ENCODE assay signal across 33 cellular contexts in the genomic region with DNA sequence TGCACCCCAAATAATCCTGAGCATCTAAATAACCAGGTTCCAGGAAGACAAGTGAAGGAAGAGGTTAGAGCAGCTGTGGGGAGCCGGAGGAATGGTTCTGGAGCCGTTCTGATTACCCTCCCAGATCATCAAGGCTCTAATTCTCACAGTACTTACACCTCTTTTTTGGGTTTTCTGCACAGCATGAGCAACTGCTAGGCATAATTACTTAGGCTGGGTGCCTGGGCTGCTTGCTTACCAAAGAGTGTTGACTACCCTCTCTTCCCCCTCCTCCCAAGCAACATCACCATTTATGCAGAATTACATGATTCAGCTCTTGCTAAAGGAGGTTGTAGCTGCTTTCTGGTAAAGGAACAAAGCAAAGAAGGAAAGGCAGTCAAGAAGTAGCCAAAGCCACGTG.
"Had no signal": no experiment of that assay in that cellular context is flagged by ENCODE, and none has a peak within 500 bp of the region (broad histone marks: within the 10 kb centered on the region; RNA-seq: fewer than 3 reads in every experiment).

No MANE protein-coding gene starts in this region.

- H3K27ac Mint-ChIP-seq: activated CD4-positive, alpha-beta memory T cell treated with anti-CD3 and anti-CD28 coated beads for 36 hours; activated CD4-positive, alpha-beta T cell treated with anti-CD3 and anti-CD28 coated beads for 36 hours; activated CD4-positive, alpha-beta T cell treated with anti-CD3 and anti-CD28 coated beads, Interleukin-2, amount 10 ng/mL, durations not matched to agents 7 days and 5 days; activated naive CD4-positive, alpha-beta T cell treated with anti-CD3 and anti-CD28 coated beads for 36 hours; activated naive CD8-positive, alpha-beta T cell; activated T-helper 1 cell treated with anti-CD3 and anti-CD28 coated beads, Interleukin-12 subunit alpha, Interleukin-12 subunit beta, Interleukin-2, Interleukin-4 antibody, amounts not matched to agents 30 ng/mL and 10 ng/mL and 1 ng/mL, durations not matched to agents 14 hours and 24 hours and 36 hours; T-helper 1 cell treated with Interleukin-12 subunit alpha and Interleukin-12 subunit beta and Interleukin-4 antibody, amounts not matched to agents 30 μg/mL and 1 μg/mL, for 36 hours; T-helper 2 cell treated with Interferon-gamma antibody and Interleukin-4, amounts not matched to agents 5 μg/mL and 100 μg/mL, for 36 hours; WTC11 had no signal

- H3K4me3 Mint-ChIP-seq: activated CD4-positive, alpha-beta memory T cell treated with anti-CD3 and anti-CD28 coated beads for 36 hours; activated CD4-positive, alpha-beta T cell treated with anti-CD3 and anti-CD28 coated beads for 36 hours; activated CD4-positive, alpha-beta T cell treated with anti-CD3 and anti-CD28 coated beads, Interleukin-2, amount 10 ng/mL, durations not matched to agents 7 days and 5 days; activated naive CD4-positive, alpha-beta T cell treated with anti-CD3 and anti-CD28 coated beads for 36 hours; activated naive CD8-positive, alpha-beta T cell; activated T-cell treated with anti-CD3 and anti-CD28 coated beads, Interleukin-2, amount 50 U/mL, for 4 hours; activated T-helper 1 cell treated with anti-CD3 and anti-CD28 coated beads, Interleukin-12 subunit alpha, Interleukin-12 subunit beta, Interleukin-2, Interleukin-4 antibody, amounts not matched to agents 30 ng/mL and 10 ng/mL and 1 ng/mL, durations not matched to agents 14 hours and 24 hours and 36 hours; central memory CD8-positive, alpha-beta T cell; T-helper 1 cell treated with Interleukin-12 subunit alpha and Interleukin-12 subunit beta and Interleukin-4 antibody, amounts not matched to agents 30 μg/mL and 1 μg/mL, for 36 hours; T-helper 2 cell treated with Interferon-gamma antibody and Interleukin-4, amounts not matched to agents 5 μg/mL and 100 μg/mL, for 36 hours; WTC11 had no signal

- H3K36me3 Mint-ChIP-seq: activated CD4-positive, alpha-beta memory T cell treated with anti-CD3 and anti-CD28 coated beads for 36 hours; activated naive CD8-positive, alpha-beta T cell; WTC11 had no signal

- ATAC-seq: activated CD4-positive, alpha-beta T cell treated with anti-CD3 and anti-CD28 coated beads for 36 hours; activated CD4-positive, CD25-positive, alpha-beta regulatory T cell treated with anti-CD3 and anti-CD28 coated beads, Interleukin-2, amount 50 U/mL, for 24 hours; activated T-cell treated with anti-CD3 and anti-CD28 coated beads, Interleukin-2, amount 50 U/mL, for 4 hours; PC-3; WTC11 had no signal

- H3K4me1 ChIP-seq: Peyer's patch, SJSA1 had no signal

- H3K4me3 ChIP-seq: Peyer's patch, SJSA1 had no signal

- H3K27me3 ChIP-seq: brain microvascular endothelial cell, Peyer's patch, SJSA1 had no signal

- DNase-seq: activated CD4-positive, alpha-beta memory T cell treated with anti-CD3 and anti-CD28 coated beads for 36 hours; activated CD4-positive, alpha-beta T cell treated with anti-CD3 and anti-CD28 coated beads for 36 hours; activated CD4-positive, alpha-beta T cell treated with anti-CD3 and anti-CD28 coated beads, Interleukin-2, amount 10 ng/mL, durations not matched to agents 7 days and 5 days; activated CD8-positive, alpha-beta memory T cell treated with anti-CD3 and anti-CD28 coated beads, Interleukin-2, amount 50 U/mL, for 4 hours; activated gamma-delta T cell treated with Interleukin-2 at 50 U/mL for 16 hours; activated naive CD4-positive, alpha-beta T cell treated with anti-CD3 and anti-CD28 coated beads for 36 hours; activated T-cell treated with anti-CD3 and anti-CD28 coated beads for 4 hours; activated T-cell treated with anti-CD3 and anti-CD28 coated beads, Interleukin-2, amount 50 U/mL, for 4 hours; amniotic stem cell; aorta; brain microvascular endothelial cell; NCI-H1092 treated with DMSO at 0.1 percent for 48 hours; NCI-H146; NCI-H187; NCI-H2029 treated with DMSO at 0.1 percent for 48 hours; NCI-H2171 treated with DMSO at 0.1 percent for 48 hours; NCI-H345; NCI-H524 treated with DMSO at 0.1 percent for 48 hours; NCI-H748 treated with DMSO at 0.1 percent for 48 hours; NK-92 treated with Interleukin-12 subunit alpha and Interleukin-12 subunit beta, amount 100 ng/mL, for 24 hours; PC-3; Peyer's patch; RPMI8226; SHP77 treated with DMSO at 0.1 percent for 48 hours; SK-N-SH had no signal

- H3K27me3 Mint-ChIP-seq: activated naive CD8-positive, alpha-beta T cell had no signal

- H3K27ac ChIP-seq: brain microvascular endothelial cell, Peyer's patch, SJSA1 had no signal

- H3K36me3 ChIP-seq: brain microvascular endothelial cell, Peyer's patch, SJSA1 had no signal

- H3K4me1 Mint-ChIP-seq: activated CD4-positive, alpha-beta T cell treated with anti-CD3 and anti-CD28 coated beads for 36 hours; activated CD4-positive, alpha-beta T cell treated with anti-CD3 and anti-CD28 coated beads, Interleukin-2, amount 10 ng/mL, durations not matched to agents 7 days and 5 days; central memory CD8-positive, alpha-beta T cell had no signal

- H3K9me3 Mint-ChIP-seq: activated CD4-positive, alpha-beta memory T cell treated with anti-CD3 and anti-CD28 coated beads for 36 hours; activated CD4-positive, alpha-beta T cell treated with anti-CD3 and anti-CD28 coated beads, Interleukin-2, amount 10 ng/mL, durations not matched to agents 7 days and 5 days; activated naive CD4-positive, alpha-beta T cell treated with anti-CD3 and anti-CD28 coated beads for 36 hours; activated T-cell treated with anti-CD3 and anti-CD28 coated beads, Interleukin-2, amount 50 U/mL, for 4 hours; activated T-helper 1 cell treated with anti-CD3 and anti-CD28 coated beads, Interleukin-12 subunit alpha, Interleukin-12 subunit beta, Interleukin-2, Interleukin-4 antibody, amounts not matched to agents 30 ng/mL and 10 ng/mL and 1 ng/mL, durations not matched to agents 14 hours and 24 hours and 36 hours; central memory CD8-positive, alpha-beta T cell; T-helper 1 cell treated with Interleukin-12 subunit alpha and Interleukin-12 subunit beta and Interleukin-4 antibody, amounts not matched to agents 30 μg/mL and 1 μg/mL, for 36 hours; T-helper 2 cell treated with Interferon-gamma antibody and Interleukin-4, amounts not matched to agents 5 μg/mL and 100 μg/mL, for 36 hours; WTC11 had no signal

- H3K9me2 ChIP-seq: SK-N-SH had no signal

- H3K4me2 ChIP-seq: SK-N-SH had no signal
